In the genomic region with DNA sequence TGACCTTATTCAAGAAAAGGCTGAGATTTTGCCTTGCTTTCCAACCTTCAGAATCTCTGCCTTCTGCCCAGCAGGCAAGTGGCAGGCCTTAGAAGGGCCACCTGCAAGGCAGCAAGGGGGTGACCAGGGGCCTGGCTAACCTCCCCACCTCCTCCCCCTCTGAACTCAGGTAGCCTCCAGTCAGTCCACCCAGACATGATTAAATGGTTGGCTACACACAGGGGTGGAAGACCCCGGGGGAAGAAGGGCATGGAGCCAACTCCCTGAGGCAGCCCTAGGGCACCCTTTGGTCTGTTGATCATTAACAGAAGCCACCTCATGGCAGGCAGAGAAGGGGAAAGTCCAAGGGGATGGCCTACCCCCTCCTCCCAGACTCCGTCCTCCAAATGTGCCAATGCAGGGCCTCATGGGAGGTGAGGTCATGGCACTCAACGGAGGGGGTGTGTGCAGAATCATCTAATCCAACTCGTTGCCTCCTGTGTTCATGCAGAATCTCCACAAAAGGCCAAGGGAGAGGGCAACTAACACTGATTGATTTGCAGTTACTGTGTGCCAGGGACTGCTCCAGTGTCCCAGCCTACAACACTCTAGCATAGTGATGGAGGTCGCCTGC, we compare ENCODE assay signal across 9 cellular contexts. TPM values are rescaled to one million over a fixed set of nuclear protein-coding genes. Genes with fewer than 3 reads are reported as not detected.
A peak's percentile ranks its signal among the peaks of the same experiment; 100 is the strongest.
DNase-seq lines count a peak whose midpoint lies in the region; ATAC-seq and TF ChIP-seq lines count a peak whose summit lies in the region.
"Had no signal": no experiment of that assay in that cellular context is flagged by ENCODE, and none has a peak within 500 bp of the region (broad histone marks: within the 10 kb centered on the region; RNA-seq: fewer than 3 reads in every experiment).

No MANE protein-coding gene starts in this region.

- H3K4me3 ChIP-seq in muscle layer of colon (ENCODE audit: low read depth in 1 of 2, low read length in 2 of 2) (no peak overlapping the region), WERI-Rb-1 (ENCODE audit: low read depth, low read length) (no peak overlapping the region)

- DNase-seq in A172 (ENCODE audit: low spot score) (peak; percentile 69), GOT3 (lab: John Stamatoyannopoulos, UW) (peak; percentile 6), cerebellar cortex (ENCODE audit: low spot score) (peak; percentile 24), WERI-Rb-1 (no peak), NCI-H2029 treated with DMSO at 0.1 percent for 48 hours (lab: John Stamatoyannopoulos, UW) (no peak)
- no peak for DNase-seq in stimulated activated naive CD4-positive, alpha-beta T cell treated with Interleukin-2 at 50 U/mL for 16 hours (lab: John Stamatoyannopoulos, UW)
- DNase-seq: DND-41 had no signal

- ATAC-seq in GM18873 (IDR thresholded peaks at IDR 0.05; ENCODE audit: low FRiP score, unreplicated experiment) = no peak

- H3K27ac ChIP-seq in muscle layer of colon (ENCODE audit: low read depth, low read length) (peak overlapping the region; percentile 14), WERI-Rb-1 (no peak overlapping the region)

- no peaks in the 10 kb centered on the region for H3K27me3 ChIP-seq in muscle layer of colon (ENCODE audit: control insufficient read depth in 1 of 2, insufficient read depth in 2 of 2, low read length in 2 of 2)
- H3K27me3 ChIP-seq in WERI-Rb-1 (ENCODE audit: insufficient read depth, low read depth, severe bottlenecking) = no peaks in the 10 kb centered on the region

- H3K9me3 ChIP-seq in muscle layer of colon (ENCODE audit: low read length) (no peaks in the 10 kb centered on the region), WERI-Rb-1 (ENCODE audit: severe bottlenecking) (no peaks in the 10 kb centered on the region)

- H3K4me1 ChIP-seq in muscle layer of colon (ENCODE audit: insufficient read depth, low read length) = peaks cover 60% of the 10 kb centered on the region

- TF ChIP-seq CTCF in WERI-Rb-1 (IDR thresholded peaks at IDR 0.05; ENCODE audit: low read depth, low read length) = no peak

- H3K36me3 ChIP-seq in muscle layer of colon (ENCODE audit: insufficient read depth, low read length) = peaks cover 25% of the 10 kb centered on the region
- H3K36me3 ChIP-seq in WERI-Rb-1 = no peaks in the 10 kb centered on the region

- no peak overlapping the region for H3K9ac ChIP-seq in muscle layer of colon (ENCODE audit: low read length)

RNA-seq across cellular contexts. Expression of a gene that starts 8.5 kb away (rescaled TPM):
- 39.7 and 49.7 TPM in 2 replicates for total RNA-seq in A172 (2014; rRNA removed; shearing (Covaris generic))

Comparison
In these comparisons a context has a peak if more than half of its experiments do, and no peak if none do; other contexts are left out.
1. DNase-seq: peak in A172 (single experiment), GOT3 (single experiment) and cerebellar cortex (single experiment); none in WERI-Rb-1 (single experiment), NCI-H2029 treated with DMSO at 0.1 percent for 48 hours (single experiment) and stimulated activated naive CD4-positive, alpha-beta T cell treated with Interleukin-2 at 50 U/mL for 16 hours (single experiment).